In genomic region chr14:103377522-103378041, GRCh38 we compare ENCODE assay signal across 28 cellular contexts.
"Had no signal": no experiment of that assay in that cellular context is flagged by ENCODE, and none has a peak within 500 bp of the region (broad histone marks: within the 10 kb centered on the region; RNA-seq: fewer than 3 reads in every experiment).

No MANE protein-coding gene starts in this region.

- DNase-seq: cortex of kidney; effector memory CD8-positive, alpha-beta T cell; foreskin keratinocyte; heart left ventricle; kidney; left cardiac atrium; left lung; mesenchymal stem cell; mucosa of descending colon; naive B cell; sigmoid colon; stimulated activated CD4-positive, alpha-beta T cell treated with anti-CD3 and anti-CD28 coated beads, Interleukin-2, amount 100 ng/mL, for 24 hours; stimulated activated CD4-positive, alpha-beta T cell treated with anti-CD3 and anti-CD28 coated beads, Interleukin-4, amount 100 ng/mL, for 24 hours; stimulated activated naive CD4-positive, alpha-beta T cell treated with Interleukin-2 at 50 U/mL for 16 hours; stomach; thyroid gland; trophoblast cell had no signal

- H3K27ac ChIP-seq: esophagus muscularis mucosa, foreskin keratinocyte, gastroesophageal sphincter, heart left ventricle, hepatocyte, left lung, neural progenitor cell, parathyroid adenoma, sigmoid colon, stomach, thyroid gland, vagina had no signal

- H3K27me3 ChIP-seq: foreskin keratinocyte, heart left ventricle, hepatocyte, left lung, sigmoid colon, thyroid gland, vagina had no signal

- H3K79me2 ChIP-seq: hepatocyte, parathyroid adenoma had no signal

- H3K9me3 ChIP-seq: esophagus muscularis mucosa, gastroesophageal sphincter, heart left ventricle, left lung, mucosa of descending colon, sigmoid colon, stomach, thyroid gland, vagina had no signal

- H2AFZ ChIP-seq: hepatocyte, parathyroid adenoma had no signal

- H3K4me2 ChIP-seq: hepatocyte, neural progenitor cell had no signal

- H3K9me3 Mint-ChIP-seq: effector memory CD8-positive, alpha-beta T cell; nephron; neural progenitor cell; stimulated activated effector memory CD8-positive, alpha-beta T cell treated with anti-CD3 and anti-CD28 coated beads, Interleukin-12 subunit alpha, Interleukin-12 subunit beta, amount 100 ng/mL, for 72 hours had no signal

- ATAC-seq: effector memory CD8-positive, alpha-beta T cell; foreskin keratinocyte; gastroesophageal sphincter; heart left ventricle; left lung; mucosa of descending colon had no signal

- H3K36me3 Mint-ChIP-seq: mesothelial cell of epicardium; naive B cell; neural progenitor cell; stimulated activated effector memory CD8-positive, alpha-beta T cell treated with anti-CD3 and anti-CD28 coated beads, Interleukin-12 subunit alpha, Interleukin-12 subunit beta, amount 100 ng/mL, for 72 hours had no signal

- FAIRE-seq: endometrium, kidney had no signal

- H3K9ac ChIP-seq: neural progenitor cell, parathyroid adenoma had no signal

- H3K4me3 ChIP-seq: esophagus muscularis mucosa, gastroesophageal sphincter, heart left ventricle, hepatocyte, left lung, mucosa of descending colon, neural progenitor cell, sigmoid colon, stomach, thyroid gland, vagina had no signal

- H3K4me3 Mint-ChIP-seq: effector memory CD8-positive, alpha-beta T cell; mesothelial cell of epicardium; neural progenitor cell; stimulated activated effector memory CD8-positive, alpha-beta T cell treated with anti-CD3 and anti-CD28 coated beads, Interleukin-12 subunit alpha, Interleukin-12 subunit beta, amount 100 ng/mL, for 72 hours had no signal

- H3K36me3 ChIP-seq: esophagus muscularis mucosa, gastroesophageal sphincter, heart left ventricle, left lung, neural progenitor cell, sigmoid colon, stomach, thyroid gland, vagina had no signal

- H3K4me1 ChIP-seq: esophagus muscularis mucosa, gastroesophageal sphincter, heart left ventricle, neural progenitor cell, sigmoid colon, stomach, thyroid gland, vagina had no signal

- H3K27ac Mint-ChIP-seq: effector memory CD8-positive, alpha-beta T cell; mesothelial cell of epicardium; naive B cell; progenitor cell of endocrine pancreas; stimulated activated effector memory CD8-positive, alpha-beta T cell treated with anti-CD3 and anti-CD28 coated beads, Interleukin-12 subunit alpha, Interleukin-12 subunit beta, amount 100 ng/mL, for 72 hours had no signal

- H3K4me1 Mint-ChIP-seq: mesothelial cell of epicardium, naive B cell had no signal
